In genomic region chr13:41317243-41317642, GRCh38 we compare ENCODE assay signal across 22 cellular contexts.
"Had no signal": no experiment of that assay in that cellular context is flagged by ENCODE, and none has a peak within 500 bp of the region (broad histone marks: within the 10 kb centered on the region; RNA-seq: fewer than 3 reads in every experiment).

No MANE protein-coding gene starts in this region.

- H3K4me3 Mint-ChIP-seq: activated CD4-positive, alpha-beta T cell treated with anti-CD3 and anti-CD28 coated beads, Interleukin-2, amount 10 ng/mL, durations not matched to agents 24 days and 14 days; activated CD8-positive, alpha-beta T cell treated with anti-CD3 and anti-CD28 coated beads for 36 hours; activated naive CD8-positive, alpha-beta T cell treated with anti-CD3 and anti-CD28 coated beads for 36 hours; dendritic cell treated with granulocyte-macrophage colony-stimulating factor and Interleukin-4, amounts not matched to agents 40 ng/mL and 50 ng/mL, for 4 days had no signal

- H2AFZ ChIP-seq: hepatocyte had no signal

- H3K4me2 ChIP-seq: hepatocyte had no signal

- H3K27ac Mint-ChIP-seq: activated CD4-positive, alpha-beta T cell treated with anti-CD3 and anti-CD28 coated beads, Interleukin-2, amount 10 ng/mL, durations not matched to agents 24 days and 14 days; activated CD8-positive, alpha-beta T cell treated with anti-CD3 and anti-CD28 coated beads for 36 hours; dendritic cell treated with granulocyte-macrophage colony-stimulating factor and Interleukin-4, amounts not matched to agents 40 ng/mL and 50 ng/mL, for 4 days had no signal

- DNase-seq: activated CD4-positive, alpha-beta T cell treated with anti-CD3 and anti-CD28 coated beads, Interleukin-2, amount 10 ng/mL, durations not matched to agents 24 days and 14 days; activated CD4-positive, CD25-positive, alpha-beta regulatory T cell; activated CD8-positive, alpha-beta T cell treated with anti-CD3 and anti-CD28 coated beads for 36 hours; activated effector memory CD4-positive, alpha-beta T cell treated with anti-CD3 and anti-CD28 coated beads, Interleukin-2, amount 50 U/mL, for 16 hours; activated naive CD8-positive, alpha-beta T cell treated with anti-CD3 and anti-CD28 coated beads for 36 hours; activated T-cell treated with anti-CD3 and anti-CD28 coated beads, Interleukin-2, amount 50 U/mL, for 48 hours; amygdala; effector memory CD4-positive, alpha-beta T cell; foreskin fibroblast; islet precursor cell; left colon; stimulated activated CD4-positive, alpha-beta T cell treated with anti-CD3 and anti-CD28 coated beads, Interleukin-12 subunit alpha, Interleukin-12 subunit beta, amount 100 ng/mL, for 4 hours; stimulated activated CD4-positive, alpha-beta T cell treated with anti-CD3 and anti-CD28 coated beads, Interleukin-1b, Interleukin-23, amount 100 ng/mL, for 48 hours; stimulated activated CD8-positive, alpha-beta memory T cell treated with anti-CD3 and anti-CD28 coated beads, Interleukin-4, amount 100 ng/mL, for 48 hours; stimulated activated naive CD4-positive, alpha-beta T cell; SW 1271 had no signal

- H3K4me1 ChIP-seq: prostate gland had no signal

- H3K9me3 Mint-ChIP-seq: activated CD4-positive, alpha-beta T cell treated with anti-CD3 and anti-CD28 coated beads, Interleukin-2, amount 10 ng/mL, durations not matched to agents 24 days and 14 days; activated CD8-positive, alpha-beta T cell treated with anti-CD3 and anti-CD28 coated beads for 36 hours; activated naive CD8-positive, alpha-beta T cell treated with anti-CD3 and anti-CD28 coated beads for 36 hours; dendritic cell treated with granulocyte-macrophage colony-stimulating factor and Interleukin-4, amounts not matched to agents 40 ng/mL and 50 ng/mL, for 4 days had no signal

- H3K4me3 ChIP-seq: cardiac muscle cell, hepatocyte, lung, prostate gland, right atrium auricular region had no signal

- ATAC-seq: activated CD8-positive, alpha-beta T cell treated with anti-CD3 and anti-CD28 coated beads for 36 hours; left colon had no signal

- H3K9me3 ChIP-seq: prostate gland, right atrium auricular region had no signal

- H3K36me3 ChIP-seq: cardiac muscle cell, prostate gland, right atrium auricular region had no signal

- H3K27me3 ChIP-seq: cardiac muscle cell, hepatocyte, right atrium auricular region had no signal

- H3K27me3 Mint-ChIP-seq: activated CD4-positive, alpha-beta T cell treated with anti-CD3 and anti-CD28 coated beads, Interleukin-2, amount 10 ng/mL, durations not matched to agents 24 days and 14 days; activated CD8-positive, alpha-beta T cell treated with anti-CD3 and anti-CD28 coated beads for 36 hours; activated naive CD8-positive, alpha-beta T cell treated with anti-CD3 and anti-CD28 coated beads for 36 hours; dendritic cell treated with granulocyte-macrophage colony-stimulating factor and Interleukin-4, amounts not matched to agents 40 ng/mL and 50 ng/mL, for 4 days had no signal
